In genomic region chr14:51738754-51739153, GRCh38 we compare ENCODE assay signal across 1 cellular context.
TF ChIP-seq lines count a peak whose summit lies in the region.

No MANE protein-coding gene starts in this region.

TF ChIP-seq in A549, 52 proteins besides CTCF, POLR2A, EP300 and RAD21 (continued from another document):
- no peak for TF ChIP-seq E2F6 (IDR thresholded peaks at IDR 0.05; ENCODE audit: borderline replicate concordance, low read depth)
- no peak for TF ChIP-seq RNF2 (IDR thresholded peaks at IDR 0.05; ENCODE audit: borderline replicate concordance, low read depth)
- TF ChIP-seq HOXB5 (CRISPR knock-in tag; IDR thresholded peaks at IDR 0.05), result no peak
- no peak for TF ChIP-seq JUN (IDR thresholded peaks at IDR 0.05)
- no peak for TF ChIP-seq BCL3 (IDR thresholded peaks at IDR 0.05)
- TF ChIP-seq ATOH8 (CRISPR knock-in tag; IDR thresholded peaks at IDR 0.05; ENCODE audit: low read depth), result no peak
- TF ChIP-seq MAFK (IDR thresholded peaks at IDR 0.05; ENCODE audit: partially characterized antibody), result no peak
